ENCODE assay signal across 10 cellular contexts in genomic region chr4:105196523-105197145, GRCh38. TPM values are rescaled to one million over a fixed set of nuclear protein-coding genes. Genes with fewer than 3 reads are reported as not detected.
DNase-seq lines count a peak whose midpoint lies in the region; ATAC-seq, FAIRE-seq and TF ChIP-seq lines count a peak whose summit lies in the region.
"Had no signal": no experiment of that assay in that cellular context is flagged by ENCODE, and none has a peak within 500 bp of the region (broad histone marks: within the 10 kb centered on the region; RNA-seq: fewer than 3 reads in every experiment).

No MANE protein-coding gene starts in this region.

- H3K27me3 Mint-ChIP-seq in nephron (ENCODE audit: low read depth), result no peaks in the 10 kb centered on the region
- H3K27me3 Mint-ChIP-seq in activated CD4-positive, alpha-beta T cell treated with anti-CD3 and anti-CD28 coated beads for 36 hours, result no peaks in the 10 kb centered on the region

- POLR2A ChIA-PET in activated CD4-positive, alpha-beta T cell treated with anti-CD3 and anti-CD28 coated beads for 36 hours (lab: Charles Lee), result no interaction called here

- peaks cover 16% of the 10 kb centered on the region for H3K4me1 Mint-ChIP-seq in nephron
- H3K4me1 Mint-ChIP-seq in activated CD4-positive, alpha-beta T cell treated with anti-CD3 and anti-CD28 coated beads for 36 hours, result peaks cover 62% of the 10 kb centered on the region

- CTCF ChIA-PET in activated CD4-positive, alpha-beta T cell treated with anti-CD3 and anti-CD28 coated beads for 36 hours (lab: Charles Lee), result interaction anchor here (0.7 to 1.8 kb wide), 6 partner anchors 8 to 53 kb away, joined by 3 to 5 read pairs (median 3); no protein-coding TSS in a partner anchor

- DNase-seq in GM12892 (ENCODE audit: insufficient read length) (no peak), HuH-7.5 (ENCODE audit: low spot score) (peak; percentile 1), cardiac fibroblast (ENCODE audit: low read depth in 2 of 2) (peak; percentile 15 to 29), NCI-H1436 treated with DMSO at 0.1 percent for 48 hours (lab: John Stamatoyannopoulos, UW) (no peak)
- no peak for DNase-seq in activated CD4-positive, alpha-beta T cell treated with anti-CD3 and anti-CD28 coated beads for 36 hours
- DNase-seq in stimulated activated naive CD8-positive, alpha-beta T cell treated with anti-CD3 and anti-CD28 coated beads, Interleukin-15, Interleukin-2, amounts not matched to agents 100 U/mL and 50 U/mL, for 24 hours, result no peak
- DNase-seq: effector CD8-positive, alpha-beta T cell had no signal

- H3K4me3 ChIP-seq in cardiac fibroblast (replicated peaks in 1 of 2; ENCODE audit: low read depth in 2 of 2, low read length in 2 of 2), result no peak overlapping the region

- TF ChIP-seq CTCF in cardiac fibroblast (IDR thresholded peaks at IDR 0.05; ENCODE audit: low read depth, low read length) (peak; percentile 40), nephron (IDR thresholded peaks at IDR 0.05; ENCODE audit: unreplicated experiment in 3 of 3) (peak in 2 of 3 experiments; percentile 22 to 47)

- peak; percentile 84 for FAIRE-seq in GM12892 (lab: Jason Lieb, UNC)
- FAIRE-seq: H1 had no signal

- H3K9me3 Mint-ChIP-seq in nephron, result no peaks in the 10 kb centered on the region
- no peaks in the 10 kb centered on the region for H3K9me3 Mint-ChIP-seq in activated CD4-positive, alpha-beta T cell treated with anti-CD3 and anti-CD28 coated beads for 36 hours (ENCODE audit: low read depth)

- H3K4me3 Mint-ChIP-seq in nephron, result no peak overlapping the region
- no peak overlapping the region for H3K4me3 Mint-ChIP-seq in activated CD4-positive, alpha-beta T cell treated with anti-CD3 and anti-CD28 coated beads for 36 hours

- intact Hi-C loops in activated CD4-positive, alpha-beta T cell treated with anti-CD3 and anti-CD28 coated beads for 36 hours (cut with DNase I, micrococcal nuclease), result loop anchor here in 1 of 2 experiments (2.0 to 10.0 kb wide), 2 partner anchors 50 to 232 kb away; partner anchors contain the start of gene TET2

- no peak for ATAC-seq in HG02938 (IDR thresholded peaks at IDR 0.05; ENCODE audit: unreplicated experiment)
- no peak for ATAC-seq in activated CD4-positive, alpha-beta T cell treated with anti-CD3 and anti-CD28 coated beads for 36 hours
- no peak for ATAC-seq in stimulated activated naive CD8-positive, alpha-beta T cell treated with anti-CD3 and anti-CD28 coated beads, Interleukin-15, Interleukin-2, amounts not matched to agents 100 U/mL and 50 U/mL, for 24 hours

- peak overlapping the region in 2 of 3 experiments; percentile 18 to 40 for H3K27ac Mint-ChIP-seq in nephron
- no peak overlapping the region for H3K27ac Mint-ChIP-seq in activated CD4-positive, alpha-beta T cell treated with anti-CD3 and anti-CD28 coated beads for 36 hours

- peaks cover 33% of the 10 kb centered on the region for H3K36me3 Mint-ChIP-seq in nephron (ENCODE audit: low read depth)
- peaks cover 54% of the 10 kb centered on the region for H3K36me3 Mint-ChIP-seq in activated CD4-positive, alpha-beta T cell treated with anti-CD3 and anti-CD28 coated beads for 36 hours (ENCODE audit: low read depth)

- TF ChIP-seq POLR2A in GM12892 (IDR thresholded peaks at IDR 0.05; ENCODE audit: low read depth, low read length), result no peak

RNA-seq across cellular contexts. Expression of gene TET2, which starts 50.0 kb away (rescaled TPM):
- polyA plus RNA-seq in GM12892 (2012; ENCODE audit: missing spikeins), result 11.5 TPM
- total RNA-seq in activated CD4-positive, alpha-beta T cell treated with anti-CD3 and anti-CD28 coated beads for 36 hours, result 10 to 100 TPM; 35.0 to 40.6 TPM

Comparison
In these comparisons a context has a peak if more than half of its experiments do, and no peak if none do; other contexts are left out.
1. DNase-seq: peak in HuH-7.5 (single experiment) and cardiac fibroblast (2 of 2); none in GM12892 (single experiment), NCI-H1436 treated with DMSO at 0.1 percent for 48 hours (single experiment), activated CD4-positive, alpha-beta T cell treated with anti-CD3 and anti-CD28 coated beads for 36 hours (single experiment) and stimulated activated naive CD8-positive, alpha-beta T cell treated with anti-CD3 and anti-CD28 coated beads, Interleukin-15, Interleukin-2, amounts not matched to agents 100 U/mL and 50 U/mL, for 24 hours (single experiment).